ENCODE assay signal across 18 cellular contexts in genomic region chr6:87572860-87573259, GRCh38. TPM values are rescaled to one million over a fixed set of nuclear protein-coding genes. Genes with fewer than 3 reads are reported as not detected.
DNase-seq lines count a peak whose midpoint lies in the region; ATAC-seq and TF ChIP-seq lines count a peak whose summit lies in the region.
"Had no signal": no experiment of that assay in that cellular context is flagged by ENCODE, and none has a peak within 500 bp of the region (broad histone marks: within the 10 kb centered on the region; RNA-seq: fewer than 3 reads in every experiment).

No MANE protein-coding gene starts in this region.

- H3K9me3 ChIP-seq in CD4-positive, alpha-beta memory T cell (ENCODE audit: control insufficient read depth in 1 of 2, low read length in 2 of 2) = no peaks in the 10 kb centered on the region
- no peaks in the 10 kb centered on the region for H3K9me3 ChIP-seq in upper lobe of right lung
- H3K9me3 ChIP-seq: BLaER1, MG63, thyroid gland had no signal

- no peak for DNase-seq in CD4-positive, alpha-beta memory T cell
- DNase-seq in HFFc6 (no peak), upper lobe of right lung (no peak), COLO668 (lab: John Stamatoyannopoulos, UW; ENCODE audit: unreplicated experiment) (no peak)
- DNase-seq: activated gamma-delta T cell, brain microvascular endothelial cell, DND-41, GOT3, MG63, NCI-H2081 treated with DMSO at 0.1 percent for 48 hours, NCI-H774, thyroid gland had no signal

- peaks cover 0 to 1% (median 0%) of the 10 kb centered on the region in 8 donors for H3K9me3 Mint-ChIP-seq in CD4-positive, alpha-beta memory T cell
- no peaks in the 10 kb centered on the region for H3K9me3 Mint-ChIP-seq in HFFc6
- peaks cover 4% of the 10 kb centered on the region for H3K9me3 Mint-ChIP-seq in activated T-helper 17 cell treated with anti-CD3 and anti-CD28 coated beads, Interleukin-2, amount 50 U/mL, for 72 hours

- POLR2A ChIA-PET in CD4-positive, alpha-beta memory T cell (lab: Charles Lee; ENCODE audit: partially characterized antibody) = no interaction called here

- intact Hi-C loops in CD4-positive, alpha-beta memory T cell (cut with micrococcal nuclease) = no loop called here
- intact Hi-C loops in upper lobe of right lung (cut with DNase I) = no loop called here

- CTCF ChIA-PET in CD4-positive, alpha-beta memory T cell (lab: Charles Lee; ENCODE audit: partially characterized antibody) = interaction anchor here (0.6 to 1.2 kb wide), 2 partner anchors 14 to 184 kb away, joined by 3 to 4 read pairs; no protein-coding TSS in a partner anchor

- peaks cover 19 to 30% of the 10 kb centered on the region in 2 donors for H3K36me3 Mint-ChIP-seq in CD4-positive, alpha-beta memory T cell
- peaks cover 45% of the 10 kb centered on the region for H3K36me3 Mint-ChIP-seq in HFFc6 (ENCODE audit: low read depth)
- H3K36me3 Mint-ChIP-seq in activated T-helper 17 cell treated with anti-CD3 and anti-CD28 coated beads, Interleukin-2, amount 50 U/mL, for 72 hours (ENCODE audit: low read depth) = peaks cover 81% of the 10 kb centered on the region

- no peak overlapping the region for H3K27ac ChIP-seq in CD4-positive, alpha-beta memory T cell (ENCODE audit: low read depth, low read length)
- H3K27ac ChIP-seq in upper lobe of right lung = no peak overlapping the region
- H3K27ac ChIP-seq: BLaER1, brain microvascular endothelial cell, RWPE1, thyroid gland had no signal

- H3K4me1 ChIP-seq in CD4-positive, alpha-beta memory T cell (ENCODE audit: insufficient read depth, low read length) = peaks cover 37% of the 10 kb centered on the region
- H3K4me1 ChIP-seq in upper lobe of right lung = peaks cover 17% of the 10 kb centered on the region

- H3K4me3 ChIP-seq in CD4-positive, alpha-beta memory T cell (ENCODE audit: low read length in 2 of 2) = no peak overlapping the region
- no peak overlapping the region for H3K4me3 ChIP-seq in upper lobe of right lung
- H3K4me3 ChIP-seq: BLaER1, MG63, thyroid gland had no signal

- H3K36me3 ChIP-seq in CD4-positive, alpha-beta memory T cell (ENCODE audit: insufficient read depth, low read length) = no peaks in the 10 kb centered on the region
- peaks cover 8% of the 10 kb centered on the region for H3K36me3 ChIP-seq in upper lobe of right lung
- H3K36me3 ChIP-seq: BLaER1, brain microvascular endothelial cell, thyroid gland had no signal

- TF ChIP-seq CTCF in HFFc6 (IDR thresholded peaks at IDR 0.05) (no peak), upper lobe of right lung (IDR thresholded peaks at IDR 0.05) (no peak)

- H3K4me3 Mint-ChIP-seq in CD4-positive, alpha-beta memory T cell = peak overlapping the region in 5 of 8 donors; percentile 2 to 73 (median 28)
- no peak overlapping the region for H3K4me3 Mint-ChIP-seq in HFFc6
- H3K4me3 Mint-ChIP-seq in activated T-helper 17 cell treated with anti-CD3 and anti-CD28 coated beads, Interleukin-2, amount 50 U/mL, for 72 hours = peak overlapping the region; percentile 45

- H3K27me3 Mint-ChIP-seq in CD4-positive, alpha-beta memory T cell = no peaks in the 10 kb centered on the region
- no peaks in the 10 kb centered on the region; the same call in 1 of the 2 replicates for H3K27me3 Mint-ChIP-seq in HFFc6 (ENCODE audit: insufficient read depth)
- H3K27me3 Mint-ChIP-seq in activated T-helper 17 cell treated with anti-CD3 and anti-CD28 coated beads, Interleukin-2, amount 50 U/mL, for 72 hours = no peaks in the 10 kb centered on the region

- peak overlapping the region in 5 of 7 donors; percentile 19 to 87 (median 54) for H3K27ac Mint-ChIP-seq in CD4-positive, alpha-beta memory T cell
- peak overlapping the region; percentile 44 for H3K27ac Mint-ChIP-seq in HFFc6
- H3K27ac Mint-ChIP-seq in activated T-helper 17 cell treated with anti-CD3 and anti-CD28 coated beads, Interleukin-2, amount 50 U/mL, for 72 hours = peak overlapping the region; percentile 64

- H3K4me1 Mint-ChIP-seq in CD4-positive, alpha-beta memory T cell = peaks cover 45 to 64% (median 50%) of the 10 kb centered on the region in 4 donors
- peaks cover 63% of the 10 kb centered on the region for H3K4me1 Mint-ChIP-seq in HFFc6 (ENCODE audit: low read depth)
- H3K4me1 Mint-ChIP-seq in activated T-helper 17 cell treated with anti-CD3 and anti-CD28 coated beads, Interleukin-2, amount 50 U/mL, for 72 hours = peaks cover 35% of the 10 kb centered on the region

- H3K27me3 ChIP-seq in CD4-positive, alpha-beta memory T cell (ENCODE audit: insufficient read depth, low read length) = no peaks in the 10 kb centered on the region
- H3K27me3 ChIP-seq in upper lobe of right lung = no peaks in the 10 kb centered on the region
- H3K27me3 ChIP-seq: BLaER1, brain microvascular endothelial cell, MG63, thyroid gland had no signal

- peak; percentile 53 for ATAC-seq in GM18498 (IDR thresholded peaks at IDR 0.05; ENCODE audit: unreplicated experiment)
- peak; percentile 56 for ATAC-seq in activated T-helper 17 cell treated with anti-CD3 and anti-CD28 coated beads, Interleukin-2, amount 50 U/mL, for 72 hours (replicated peaks)
- ATAC-seq in upper lobe of right lung = no peak
- no peak for ATAC-seq in HG03354 (IDR thresholded peaks at IDR 0.05; ENCODE audit: poor library complexity, severe bottlenecking, unreplicated experiment)
- no peak for ATAC-seq in HG03196 (IDR thresholded peaks at IDR 0.05; ENCODE audit: unreplicated experiment)

RNA-seq across cellular contexts. Expression of gene RARS2, which starts 16.9 kb away (rescaled TPM):
- 10 to 100 TPM; 38.8 to 39.3 TPM for total RNA-seq in CD4-positive, alpha-beta memory T cell
- 10 to 100 TPM; 34.7 to 38.4 TPM for polyA plus RNA-seq in CD4-positive, alpha-beta memory T cell
- 10 to 100 TPM; 48.3 to 62.0 (median 58.3) TPM for total RNA-seq in HFFc6 (2021; fragmentation: NEBNext Ultra II Directional; extraction: Animal tissue kit (Norgen Biotek cat#: 25700))
- total RNA-seq in activated T-helper 17 cell treated with anti-CD3 and anti-CD28 coated beads, Interleukin-2, amount 50 U/mL, for 72 hours = 10 to 100 TPM; 25.7 to 27.0 TPM
- total RNA-seq in upper lobe of right lung = 28.9 TPM

RNA-seq across cellular contexts. Expression of gene ORC3, which starts 17.1 kb away (rescaled TPM):
- 10 to 100 TPM; 30.4 to 30.7 TPM for total RNA-seq in CD4-positive, alpha-beta memory T cell
- polyA plus RNA-seq in CD4-positive, alpha-beta memory T cell = 10 to 100 TPM; 37.6 to 41.9 TPM
- total RNA-seq in HFFc6 (2021; fragmentation: NEBNext Ultra II Directional; extraction: Animal tissue kit (Norgen Biotek cat#: 25700)) = 10 to 100 TPM; 26.7 to 35.1 (median 29.7) TPM
- total RNA-seq in activated T-helper 17 cell treated with anti-CD3 and anti-CD28 coated beads, Interleukin-2, amount 50 U/mL, for 72 hours = 10 to 100 TPM; 32.7 to 43.7 TPM
- total RNA-seq in upper lobe of right lung = 16.2 TPM

Comparison
In these comparisons a context has a peak if more than half of its experiments do, and no peak if none do; other contexts are left out.
1. ATAC-seq: peak in GM18498 (single experiment) and activated T-helper 17 cell treated with anti-CD3 and anti-CD28 coated beads, Interleukin-2, amount 50 U/mL, for 72 hours (single experiment); none in upper lobe of right lung (single experiment), HG03354 (single experiment) and HG03196 (single experiment).
2. Peak in every context shown above with its lines, with median percentiles within 50 percentile points of each other: H3K27ac Mint-ChIP-seq.